In the genomic region with DNA sequence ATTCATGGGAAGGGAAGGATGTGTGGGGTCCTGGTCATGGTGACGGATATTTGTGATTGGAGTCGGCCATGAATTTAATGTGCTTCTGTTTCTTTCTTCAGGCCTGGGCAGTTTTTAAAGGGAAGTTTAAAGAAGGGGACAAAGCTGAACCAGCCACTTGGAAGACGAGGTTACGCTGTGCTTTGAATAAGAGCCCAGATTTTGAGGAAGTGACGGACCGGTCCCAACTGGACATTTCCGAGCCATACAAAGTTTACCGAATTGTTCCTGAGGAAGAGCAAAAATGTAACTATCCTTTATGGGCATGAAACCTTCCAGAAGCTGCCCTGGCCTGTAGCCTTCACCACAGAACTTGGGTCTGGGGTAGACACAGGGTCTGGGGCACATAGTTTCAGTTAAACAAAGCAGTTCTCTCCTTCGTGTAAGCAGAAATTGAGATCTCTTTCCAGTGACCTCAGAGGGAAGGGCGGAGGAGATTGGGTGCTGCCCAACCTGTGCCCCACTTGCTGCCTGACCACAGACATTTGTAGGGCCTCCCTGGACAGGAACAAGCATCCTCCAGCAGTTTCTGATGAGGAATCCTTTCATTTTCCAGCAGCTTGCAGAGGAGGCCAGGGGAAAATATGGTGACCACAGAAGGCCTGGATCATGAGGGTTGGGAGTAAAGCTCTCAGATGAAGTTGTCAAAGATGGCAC, we compare ENCODE assay signal across 15 cellular contexts. TPM values are rescaled to one million over a fixed set of nuclear protein-coding genes. Genes with fewer than 3 reads are reported as not detected.
DNase-seq lines count a peak whose midpoint lies in the region; ATAC-seq and TF ChIP-seq lines count a peak whose summit lies in the region.
"Had no signal": no experiment of that assay in that cellular context is flagged by ENCODE, and none has a peak within 500 bp of the region (broad histone marks: within the 10 kb centered on the region; RNA-seq: fewer than 3 reads in every experiment).

No MANE protein-coding gene starts in this region.

- H3K9me3 ChIP-seq in testis: no peaks in the 10 kb centered on the region
- H3K9me3 ChIP-seq: body of pancreas had no signal

- CTCF ChIA-PET in activated CD8-positive, alpha-beta T cell treated with anti-CD3 and anti-CD28 coated beads, Interleukin-2, amount 10 ng/mL, durations not matched to agents 7 days and 5 days (lab: Charles Lee): interaction anchor here (1.2 to 5.8 kb wide), 3 partner anchors 8 to 88 kb away, joined by 4 to 39 read pairs (median 5); no protein-coding TSS in a partner anchor

- H3K4me1 ChIP-seq in testis: peaks cover 13% of the 10 kb centered on the region
- H3K4me1 ChIP-seq: body of pancreas, foreskin keratinocyte had no signal

- no peak overlapping the region for H3K4me3 ChIP-seq in testis
- H3K4me3 ChIP-seq: body of pancreas had no signal

- H3K36me3 Mint-ChIP-seq in activated CD8-positive, alpha-beta T cell treated with anti-CD3 and anti-CD28 coated beads, Interleukin-2, amount 10 ng/mL, durations not matched to agents 7 days and 5 days (ENCODE audit: low read depth): peaks cover 74% of the 10 kb centered on the region

- intact Hi-C loops in testis (cut with DNase I; ENCODE audit: low total_unique reads): no loop called here

- TF ChIP-seq CTCF in testis (IDR thresholded peaks at IDR 0.05): no peak

- POLR2A ChIA-PET in activated CD8-positive, alpha-beta T cell treated with anti-CD3 and anti-CD28 coated beads, Interleukin-2, amount 10 ng/mL, durations not matched to agents 7 days and 5 days (lab: Charles Lee): no interaction called here

- H3K27me3 Mint-ChIP-seq in activated CD8-positive, alpha-beta T cell treated with anti-CD3 and anti-CD28 coated beads, Interleukin-2, amount 10 ng/mL, durations not matched to agents 7 days and 5 days (ENCODE audit: low read depth): no peaks in the 10 kb centered on the region
- H3K27me3 Mint-ChIP-seq: naive thymus-derived CD8-positive, alpha-beta T cell had no signal

- TF ChIP-seq POLR2A in testis (IDR thresholded peaks at IDR 0.05): no peak

- peak overlapping the region; percentile 46 for H3K27ac ChIP-seq in layer of hippocampus (ENCODE audit: low read depth, low read length)
- H3K27ac ChIP-seq in testis: no peak overlapping the region
- H3K27ac ChIP-seq: foreskin keratinocyte had no signal

- H3K9me3 Mint-ChIP-seq in activated CD8-positive, alpha-beta T cell treated with anti-CD3 and anti-CD28 coated beads, Interleukin-2, amount 10 ng/mL, durations not matched to agents 7 days and 5 days (ENCODE audit: insufficient read depth): no peaks in the 10 kb centered on the region
- H3K9me3 Mint-ChIP-seq: naive thymus-derived CD8-positive, alpha-beta T cell had no signal

- H3K27ac Mint-ChIP-seq in activated CD8-positive, alpha-beta T cell treated with anti-CD3 and anti-CD28 coated beads, Interleukin-2, amount 10 ng/mL, durations not matched to agents 7 days and 5 days: peak overlapping the region; percentile 76

- WGBS in testis, 2 donors: 87 to 88% methylated on average over 10 of the region's 10 CpGs

- no peak overlapping the region for H3K4me3 Mint-ChIP-seq in activated CD8-positive, alpha-beta T cell treated with anti-CD3 and anti-CD28 coated beads, Interleukin-2, amount 10 ng/mL, durations not matched to agents 7 days and 5 days

- no peak for ATAC-seq in activated CD8-positive, alpha-beta T cell treated with anti-CD3 and anti-CD28 coated beads, Interleukin-2, amount 10 ng/mL, durations not matched to agents 7 days and 5 days
- no peak for ATAC-seq in HG03469 (IDR thresholded peaks at IDR 0.05; ENCODE audit: unreplicated experiment)
- ATAC-seq: body of pancreas; foreskin keratinocyte; naive thymus-derived CD8-positive, alpha-beta T cell had no signal

- DNase-seq in activated T-cell treated with anti-CD3 and anti-CD28 coated beads, Interleukin-2, amount 50 U/mL, for 1 hour: peak; percentile 4
- no peak for DNase-seq in activated T-cell treated with anti-CD3 and anti-CD28 coated beads, Interleukin-2, amount 50 U/mL, for 48 hours
- no peak for DNase-seq in activated CD8-positive, alpha-beta T cell treated with anti-CD3 and anti-CD28 coated beads, Interleukin-2, amount 10 ng/mL, durations not matched to agents 7 days and 5 days
- DNase-seq in testis: peak; percentile 40
- DNase-seq in iPS-NIHi11 (ENCODE audit: low spot score): no peak
- DNase-seq in NCI-H2029 (lab: John Stamatoyannopoulos, UW): no peak
- DNase-seq: DMS153; effector memory CD4-positive, alpha-beta T cell; foreskin keratinocyte; naive thymus-derived CD8-positive, alpha-beta T cell; NCI-H2081; small intestine had no signal

- no peaks in the 10 kb centered on the region for H3K36me3 ChIP-seq in testis (ENCODE audit: low read depth, missing control alignments)

- peaks cover 55% of the 10 kb centered on the region for H3K4me1 Mint-ChIP-seq in activated CD8-positive, alpha-beta T cell treated with anti-CD3 and anti-CD28 coated beads, Interleukin-2, amount 10 ng/mL, durations not matched to agents 7 days and 5 days (ENCODE audit: low read depth)

- H3K27me3 ChIP-seq in layer of hippocampus (ENCODE audit: control insufficient read depth, insufficient read depth, low read length): no peaks in the 10 kb centered on the region
- H3K27me3 ChIP-seq in testis: no peaks in the 10 kb centered on the region
- H3K27me3 ChIP-seq: body of pancreas, foreskin keratinocyte had no signal

RNA-seq across cellular contexts. Expression of gene IRF8, which starts 10.1 kb away (rescaled TPM):
- total RNA-seq in activated CD8-positive, alpha-beta T cell treated with anti-CD3 and anti-CD28 coated beads, Interleukin-2, amount 10 ng/mL, durations not matched to agents 7 days and 5 days: 10 to 100 TPM; 22.9 to 24.0 TPM
- total RNA-seq in testis: 10 to 100 TPM; 14.0 to 15.0 TPM
- polyA plus RNA-seq in testis (ENCODE audit: insufficient read depth, low read depth, low replicate concordance): 7.2 TPM
- total RNA-seq: foreskin keratinocyte had no signal
- polyA plus RNA-seq: foreskin keratinocyte had no signal

Comparison
In these comparisons a context has a peak if more than half of its experiments do, and no peak if none do; other contexts are left out.
1. DNase-seq: peak in activated T-cell treated with anti-CD3 and anti-CD28 coated beads, Interleukin-2, amount 50 U/mL, for 1 hour (single experiment) and testis (single experiment); none in activated T-cell treated with anti-CD3 and anti-CD28 coated beads, Interleukin-2, amount 50 U/mL, for 48 hours (0 of 2), activated CD8-positive, alpha-beta T cell treated with anti-CD3 and anti-CD28 coated beads, Interleukin-2, amount 10 ng/mL, durations not matched to agents 7 days and 5 days (single experiment), iPS-NIHi11 (single experiment) and NCI-H2029 (single experiment).